In genomic region chr17:45702666-45703266, GRCh38 we compare ENCODE assay signal across 2 cellular contexts.
TF ChIP-seq lines count a peak whose summit lies in the region.

No MANE protein-coding gene starts in this region.

TF ChIP-seq in SK-N-SH, 30 proteins besides CTCF, POLR2A, EP300 and RAD21 (continued from another document):
- TF ChIP-seq REST (IDR thresholded peaks at IDR 0.05; ENCODE audit: low read depth, low read length) = peak; percentile 93

TF ChIP-seq in SK-N-SH treated with all-trans-retinoic acid at 6 μM for 48 hours, 23 proteins besides CTCF, POLR2A, EP300 and RAD21 (continued from another document):
- TF ChIP-seq CREB5 (CRISPR knock-in tag; IDR thresholded peaks at IDR 0.05; ENCODE audit: low read depth) (no peak), ARNTL (CRISPR knock-in tag; IDR thresholded peaks at IDR 0.05; ENCODE audit: borderline replicate concordance, low read depth) (no peak), ZNF8 (CRISPR knock-in tag; IDR thresholded peaks at IDR 0.05) (no peak), ZFP3 (CRISPR knock-in tag; IDR thresholded peaks at IDR 0.05) (no peak), ZC3H10 (CRISPR knock-in tag; IDR thresholded peaks at IDR 0.05) (no peak), TOX (CRISPR knock-in tag; IDR thresholded peaks at IDR 0.05; ENCODE audit: borderline replicate concordance) (no peak), ISL1 (CRISPR knock-in tag; IDR thresholded peaks at IDR 0.05) (no peak), POU6F1 (CRISPR knock-in tag; IDR thresholded peaks at IDR 0.05; ENCODE audit: borderline replicate concordance, low read depth) (no peak), ESRRG (CRISPR knock-in tag; IDR thresholded peaks at IDR 0.05) (no peak), ZFP30 (CRISPR knock-in tag; IDR thresholded peaks at IDR 0.05) (no peak), OSR1 (CRISPR knock-in tag; IDR thresholded peaks at IDR 0.05) (no peak)
